Comparison of ENCODE assay signal across 1 cellular context in the genomic region with DNA sequence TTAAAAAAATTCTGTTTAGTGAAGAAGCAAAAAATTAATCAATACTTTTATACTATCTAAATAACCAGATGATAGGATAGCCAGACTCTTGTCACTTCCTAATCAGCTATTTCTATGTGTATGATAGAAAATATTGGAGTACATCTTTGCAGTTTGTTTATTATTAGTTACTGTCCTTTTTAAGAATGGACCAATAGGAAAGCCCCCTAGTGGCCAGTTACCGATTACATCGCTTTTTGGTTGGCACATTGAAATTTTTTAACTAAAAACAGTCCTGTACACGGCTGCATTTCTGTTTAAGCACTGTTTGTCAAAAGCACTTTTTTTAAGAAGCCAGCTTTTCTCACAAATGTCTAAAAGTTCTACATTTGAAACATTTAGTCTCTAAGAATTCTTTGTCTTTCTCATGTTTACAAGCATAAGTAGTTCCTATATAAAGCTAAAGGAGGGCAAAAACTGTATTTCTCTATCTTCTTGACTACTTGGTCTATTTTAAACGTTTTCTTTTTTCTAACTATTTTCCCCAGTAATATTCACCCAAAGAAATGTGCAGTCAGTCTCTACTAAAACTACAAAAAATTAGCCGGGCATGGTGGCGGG.
TF ChIP-seq lines count a peak whose summit lies in the region.

No MANE protein-coding gene starts in this region.

TF ChIP-seq in SK-N-SH, 30 proteins besides CTCF, POLR2A, EP300 and RAD21 (continued from another document):
- TF ChIP-seq, protein P1, sequence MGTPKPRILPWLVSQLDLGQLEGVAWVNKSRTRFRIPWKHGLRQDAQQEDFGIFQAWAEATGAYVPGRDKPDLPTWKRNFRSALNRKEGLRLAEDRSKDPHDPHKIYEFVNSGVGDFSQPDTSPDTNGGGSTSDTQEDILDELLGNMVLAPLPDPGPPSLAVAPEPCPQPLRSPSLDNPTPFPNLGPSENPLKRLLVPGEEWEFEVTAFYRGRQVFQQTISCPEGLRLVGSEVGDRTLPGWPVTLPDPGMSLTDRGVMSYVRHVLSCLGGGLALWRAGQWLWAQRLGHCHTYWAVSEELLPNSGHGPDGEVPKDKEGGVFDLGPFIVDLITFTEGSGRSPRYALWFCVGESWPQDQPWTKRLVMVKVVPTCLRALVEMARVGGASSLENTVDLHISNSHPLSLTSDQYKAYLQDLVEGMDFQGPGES (IDR thresholded peaks at IDR 0.05; ENCODE audit: low read depth, low read length), result no peak
- TF ChIP-seq RFX5 (IDR thresholded peaks at IDR 0.05; ENCODE audit: low read length) (0 out of 2 replicates have a peak, but pooled peaks have one; percentile 24), POLR2AphosphoS5 (IDR thresholded peaks at IDR 0.05; ENCODE audit: low read depth, low read length) (no peak), MXI1 (IDR thresholded peaks at IDR 0.05; ENCODE audit: low read depth, low read length) (no peak), FOXJ3 (CRISPR knock-in tag; IDR thresholded peaks at IDR 0.05) (no peak)
